1 cellular context compared by ENCODE assay signal in the genomic region with DNA sequence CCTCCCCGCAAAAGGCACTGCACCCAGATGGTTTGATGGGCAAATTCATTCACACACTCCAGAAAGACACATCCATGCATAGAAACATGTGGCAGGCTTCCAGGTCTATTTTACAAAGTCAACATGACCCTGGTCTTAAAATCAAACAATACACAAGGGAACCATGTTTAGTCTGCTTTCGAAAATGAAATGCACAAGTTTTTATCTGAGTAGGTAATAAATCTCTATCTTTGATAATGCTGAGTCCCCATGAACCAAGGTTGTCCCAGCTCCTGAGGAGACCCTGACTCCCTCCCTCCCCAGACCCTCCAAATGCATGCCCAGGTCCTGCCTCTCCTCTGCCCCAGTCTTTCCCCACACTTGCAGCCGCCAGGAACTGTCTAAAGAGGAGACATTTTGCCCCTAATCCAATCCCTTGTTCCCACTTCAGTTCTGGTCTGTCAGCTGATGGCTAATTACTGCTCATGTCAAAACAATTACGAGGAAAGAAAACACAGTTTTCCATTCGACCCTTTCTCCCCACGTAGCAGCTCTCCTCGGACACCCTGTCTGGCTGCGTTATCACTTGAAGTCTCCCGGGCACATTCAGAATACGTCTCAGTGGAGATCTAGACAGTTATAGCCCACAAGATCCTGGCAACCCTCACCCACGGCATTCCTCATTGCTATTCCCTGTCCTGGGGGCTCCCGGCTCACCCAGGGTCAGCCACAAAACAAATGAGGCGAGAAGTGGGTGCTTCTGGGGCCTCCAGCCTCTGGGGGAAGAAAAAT.
TF ChIP-seq lines count a peak whose summit lies in the region.

No MANE protein-coding gene starts in this region.

TF ChIP-seq in IMR-90, 13 proteins besides CTCF, POLR2A, EP300 and RAD21:
- TF ChIP-seq, protein P1, sequence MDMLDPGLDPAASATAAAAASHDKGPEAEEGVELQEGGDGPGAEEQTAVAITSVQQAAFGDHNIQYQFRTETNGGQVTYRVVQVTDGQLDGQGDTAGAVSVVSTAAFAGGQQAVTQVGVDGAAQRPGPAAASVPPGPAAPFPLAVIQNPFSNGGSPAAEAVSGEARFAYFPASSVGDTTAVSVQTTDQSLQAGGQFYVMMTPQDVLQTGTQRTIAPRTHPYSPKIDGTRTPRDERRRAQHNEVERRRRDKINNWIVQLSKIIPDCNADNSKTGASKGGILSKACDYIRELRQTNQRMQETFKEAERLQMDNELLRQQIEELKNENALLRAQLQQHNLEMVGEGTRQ (IDR thresholded peaks at IDR 0.05; ENCODE audit: low read depth, low read length), result no peak
- TF ChIP-seq MAZ (IDR thresholded peaks at IDR 0.05; ENCODE audit: borderline replicate concordance, low read depth, low read length) (no peak), RCOR1 (IDR thresholded peaks at IDR 0.05; ENCODE audit: insufficient replicate concordance, low read length) (no peak), MAFK (IDR thresholded peaks at IDR 0.05; ENCODE audit: low read depth, low read length) (no peak), SMC3 (IDR thresholded peaks at IDR 0.05; ENCODE audit: low read depth, low read length) (no peak), CHD1 (IDR thresholded peaks at IDR 0.05; ENCODE audit: low read depth, low read length) (no peak), BHLHE40 (IDR thresholded peaks at IDR 0.05; ENCODE audit: low read depth, low read length) (no peak), MXI1 (IDR thresholded peaks at IDR 0.05; ENCODE audit: borderline replicate concordance, low read depth, low read length) (no peak), RFX5 (IDR thresholded peaks at IDR 0.05; ENCODE audit: low read depth, low read length) (no peak), FOS (IDR thresholded peaks at IDR 0.05; ENCODE audit: low read depth, low read length) (no peak), CEBPB (IDR thresholded peaks at IDR 0.05; ENCODE audit: low read depth, low read length) (no peak), NFE2L2 (IDR thresholded peaks at IDR 0.05; ENCODE audit: low read depth, low read length) (no peak)
- TF ChIP-seq, protein P2, sequence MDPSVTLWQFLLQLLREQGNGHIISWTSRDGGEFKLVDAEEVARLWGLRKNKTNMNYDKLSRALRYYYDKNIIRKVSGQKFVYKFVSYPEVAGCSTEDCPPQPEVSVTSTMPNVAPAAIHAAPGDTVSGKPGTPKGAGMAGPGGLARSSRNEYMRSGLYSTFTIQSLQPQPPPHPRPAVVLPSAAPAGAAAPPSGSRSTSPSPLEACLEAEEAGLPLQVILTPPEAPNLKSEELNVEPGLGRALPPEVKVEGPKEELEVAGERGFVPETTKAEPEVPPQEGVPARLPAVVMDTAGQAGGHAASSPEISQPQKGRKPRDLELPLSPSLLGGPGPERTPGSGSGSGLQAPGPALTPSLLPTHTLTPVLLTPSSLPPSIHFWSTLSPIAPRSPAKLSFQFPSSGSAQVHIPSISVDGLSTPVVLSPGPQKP (IDR thresholded peaks at IDR 0.05; ENCODE audit: borderline replicate concordance, low read depth, low read length), result no peak
